ENCODE assay signal across 21 cellular contexts in the genomic region with DNA sequence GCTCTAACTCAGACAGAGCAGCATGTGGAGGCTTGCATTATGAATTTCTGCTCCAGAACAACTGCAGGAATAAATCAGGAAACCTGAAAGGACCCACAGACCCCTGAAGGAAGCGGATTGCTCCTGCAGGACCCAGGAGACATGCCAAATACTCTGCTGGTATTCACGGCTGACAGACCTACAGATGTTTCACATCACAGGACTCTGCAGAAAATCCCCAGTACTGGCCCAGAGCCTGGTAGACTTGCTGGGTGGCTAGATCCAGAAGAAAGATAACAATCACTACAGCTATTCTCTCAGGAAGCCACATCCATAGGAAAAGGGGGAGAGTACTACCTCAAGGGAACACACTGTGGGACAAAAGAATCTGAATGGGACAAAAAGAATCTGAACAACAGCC.
DNase-seq lines count a peak whose midpoint lies in the region; ATAC-seq and TF ChIP-seq lines count a peak whose summit lies in the region.
"Had no signal": no experiment of that assay in that cellular context is flagged by ENCODE, and none has a peak within 500 bp of the region (broad histone marks: within the 10 kb centered on the region; RNA-seq: fewer than 3 reads in every experiment).

No MANE protein-coding gene starts in this region.

- no peaks in the 10 kb centered on the region for H3K79me1 ChIP-seq in mesenchymal stem cell (replicated peaks; ENCODE audit: low read length, poor library complexity, severe bottlenecking)

- H3K79me2 ChIP-seq in GM23338 (replicated peaks; ENCODE audit: insufficient read depth) = no peaks in the 10 kb centered on the region

- no peak overlapping the region for H4K8ac ChIP-seq in mesenchymal stem cell (ENCODE audit: low read length)

- H3K4me3 ChIP-seq in GM23338 (no peak overlapping the region), mesenchymal stem cell (ENCODE audit: insufficient read depth in 1 of 2, low read depth in 1 of 2, low read length in 2 of 2) (no peak overlapping the region)
- H3K4me3 ChIP-seq: BLaER1 treated with 17β-estradiol and CSF1 and Interleukin-3, amounts not matched to agents 10 nM and 100 nM had no signal

- H3K9me3 Mint-ChIP-seq in GM23338 = peaks cover 14% of the 10 kb centered on the region

- no peak overlapping the region for H2BK5ac ChIP-seq in mesenchymal stem cell (ENCODE audit: low read depth, low read length, poor library complexity, severe bottlenecking)

- no peak overlapping the region for H3K4me2 ChIP-seq in GM23338
- no peak overlapping the region for H3K4me2 ChIP-seq in mesenchymal stem cell (ENCODE audit: low read length, poor library complexity, severe bottlenecking)
- H3K4me2 ChIP-seq: BLaER1 treated with 17β-estradiol and CSF1 and Interleukin-3, amounts not matched to agents 10 nM and 100 nM had no signal

- H3K27me3 Mint-ChIP-seq in GM23338 (ENCODE audit: insufficient read depth, low read depth, poor library complexity) = peaks cover 2% of the 10 kb centered on the region

- no peaks in the 10 kb centered on the region for H4K20me1 ChIP-seq in GM23338 (replicated peaks; ENCODE audit: insufficient read depth)
- H4K20me1 ChIP-seq: BLaER1 treated with 17β-estradiol and CSF1 and Interleukin-3, amounts not matched to agents 10 nM and 100 nM had no signal

- H2BK15ac ChIP-seq in mesenchymal stem cell (ENCODE audit: low read depth, poor library complexity, severe bottlenecking) = no peak overlapping the region

- H3K9me2 ChIP-seq in GM23338 (ENCODE audit: insufficient read depth) = peaks cover 18% of the 10 kb centered on the region

- H3K4me1 Mint-ChIP-seq in GM23338 = no peaks in the 10 kb centered on the region
- H3K4me1 Mint-ChIP-seq: CD14-positive monocyte; CD8-positive, alpha-beta memory T cell had no signal

- H3K4ac ChIP-seq in mesenchymal stem cell (ENCODE audit: low read depth in 1 of 2, low read length in 2 of 2) = no peak overlapping the region

- H3F3A ChIP-seq in GM23338 (replicated peaks; ENCODE audit: low read depth) = no peaks in the 10 kb centered on the region

- H3K27me3 ChIP-seq in GM23338 (ENCODE audit: insufficient read depth) (no peaks in the 10 kb centered on the region), mesenchymal stem cell (ENCODE audit: control insufficient read depth in 1 of 2, insufficient read depth in 1 of 2, low read length in 2 of 2) (no peaks in the 10 kb centered on the region)
- H3K27me3 ChIP-seq: BE2C; BLaER1 treated with 17β-estradiol and CSF1 and Interleukin-3, amounts not matched to agents 10 nM and 100 nM had no signal

- H3K4me1 ChIP-seq in GM23338 (ENCODE audit: insufficient read depth) (no peaks in the 10 kb centered on the region), mesenchymal stem cell (ENCODE audit: control insufficient read depth, insufficient read depth, low read depth, low read length) (no peaks in the 10 kb centered on the region)
- H3K4me1 ChIP-seq: BE2C; BLaER1 treated with 17β-estradiol and CSF1 and Interleukin-3, amounts not matched to agents 10 nM and 100 nM had no signal

- H3K36me3 Mint-ChIP-seq in GM23338 (ENCODE audit: low read depth) = no peaks in the 10 kb centered on the region; the same call in 2 of the 3 replicates
- H3K36me3 Mint-ChIP-seq: CD14-positive monocyte; CD8-positive, alpha-beta memory T cell had no signal

- H3K27ac Mint-ChIP-seq in GM23338 = no peak overlapping the region
- H3K27ac Mint-ChIP-seq: CD14-positive monocyte; CD4-positive, alpha-beta T cell; CD8-positive, alpha-beta memory T cell had no signal

- TF ChIP-seq CTCF in GM23338 (conservative IDR thresholded peaks at IDR 0.05; ENCODE audit: low read depth in 2 of 2) = no peak

- H2BK120ac ChIP-seq in mesenchymal stem cell (ENCODE audit: low read depth, low read length) = no peak overlapping the region

- no peak overlapping the region for H3K27ac ChIP-seq in GM23338 (ENCODE audit: low read depth)
- H3K27ac ChIP-seq in mesenchymal stem cell (ENCODE audit: low read length, poor library complexity, severe bottlenecking) = no peak overlapping the region
- H3K27ac ChIP-seq: 22Rv1; BLaER1 treated with 17β-estradiol and CSF1 and Interleukin-3, amounts not matched to agents 10 nM and 100 nM had no signal

- H3K36me3 ChIP-seq in GM23338 (ENCODE audit: insufficient read depth) = no peaks in the 10 kb centered on the region
- no peaks in the 10 kb centered on the region for H3K36me3 ChIP-seq in mesenchymal stem cell (ENCODE audit: control insufficient read depth in 1 of 2, insufficient read depth in 2 of 2, low read depth in 1 of 2, low read length in 2 of 2)
- H3K36me3 ChIP-seq: BE2C; BLaER1 treated with 17β-estradiol and CSF1 and Interleukin-3, amounts not matched to agents 10 nM and 100 nM had no signal

- DNase-seq in DMS 273 (lab: John Stamatoyannopoulos, UW; ENCODE audit: unreplicated experiment) (peak; percentile 47), DMS 273 treated with DMSO at 0.1 percent for 48 hours (lab: John Stamatoyannopoulos, UW) (no peak), GM23338 (ENCODE audit: low spot score) (no peak), RPMI7951 (ENCODE audit: low read depth) (peak; percentile 93), mesenchymal stem cell (peak; percentile 16), T-helper 9 cell (no peak), DMS53 (lab: John Stamatoyannopoulos, UW) (no peak)
- DNase-seq: AML-193; BE2C; CD4-positive, alpha-beta T cell; CD8-positive, alpha-beta memory T cell; DMS153; DMS79; EL; GF-D8; H7; HCEC 1CT had no signal

- no peak overlapping the region for H3K4me3 Mint-ChIP-seq in GM23338
- H3K4me3 Mint-ChIP-seq: CD14-positive monocyte; CD4-positive, alpha-beta T cell; CD8-positive, alpha-beta memory T cell had no signal

- peaks cover 21% of the 10 kb centered on the region for H3K9me3 ChIP-seq in mesenchymal stem cell (ENCODE audit: control insufficient read depth, low read length)
- H3K9me3 ChIP-seq: BE2C had no signal

- H3K18ac ChIP-seq in mesenchymal stem cell (ENCODE audit: low read depth in 1 of 2, low read length in 2 of 2) = no peak overlapping the region

- H3K23ac ChIP-seq in mesenchymal stem cell (ENCODE audit: low read length in 2 of 2) = no peak overlapping the region

- ATAC-seq in GM23338 = no peak
- ATAC-seq in HG03521 (IDR thresholded peaks at IDR 0.05; ENCODE audit: unreplicated experiment) = no peak

- H4K91ac ChIP-seq in mesenchymal stem cell (ENCODE audit: low read length) = no peak overlapping the region

- 56% methylated on average over 1 of the region's 2 CpGs for WGBS in mesenchymal stem cell

- no peak overlapping the region for H2AK5ac ChIP-seq in mesenchymal stem cell (ENCODE audit: low read length, severe bottlenecking)

- H2BK12ac ChIP-seq in mesenchymal stem cell (ENCODE audit: low read length in 2 of 2) = no peak overlapping the region

- H3K14ac ChIP-seq in mesenchymal stem cell (ENCODE audit: low read length in 2 of 2) = no peak overlapping the region

- H2AFZ ChIP-seq in GM23338 (0 out of 2 replicates have a peak overlapping the region, but pooled peaks have one; percentile 38), mesenchymal stem cell (ENCODE audit: low read depth, low read length) (no peak overlapping the region)

- no peak overlapping the region for H3K9ac ChIP-seq in mesenchymal stem cell (ENCODE audit: low read length)
- H3K9ac ChIP-seq: BLaER1 treated with 17β-estradiol and CSF1 and Interleukin-3, amounts not matched to agents 10 nM and 100 nM had no signal

TF ChIP-seq in GM23338, 12 proteins besides CTCF, POLR2A, EP300 and RAD21:
- no peak for TF ChIP-seq CREB1 (CRISPR knock-in tag; IDR thresholded peaks at IDR 0.05; ENCODE audit: low read depth)
- no peak for TF ChIP-seq REST (IDR thresholded peaks at IDR 0.05; ENCODE audit: unreplicated experiment)
- TF ChIP-seq ZNF114 (CRISPR knock-in tag; IDR thresholded peaks at IDR 0.05) = no peak
- TF ChIP-seq EZH2phosphoT487 (IDR thresholded peaks at IDR 0.05; ENCODE audit: unreplicated experiment) = no peak
- no peak for TF ChIP-seq JUNB (IDR thresholded peaks at IDR 0.05; ENCODE audit: unreplicated experiment)
- TF ChIP-seq EZH2 (IDR thresholded peaks at IDR 0.05; ENCODE audit: low read depth, unreplicated experiment) = no peak
TF ChIP-seq in GM23338: peak in this region for 0.

Comparison
In these comparisons a context has a peak if more than half of its experiments do, and no peak if none do; other contexts are left out.
1. DNase-seq: peak in DMS 273 (single experiment), RPMI7951 (single experiment) and mesenchymal stem cell (single experiment); none in DMS 273 treated with DMSO at 0.1 percent for 48 hours (single experiment), GM23338 (single experiment), T-helper 9 cell (single experiment) and DMS53 (single experiment).